ENCODE assay signal across 8 cellular contexts in the genomic region with DNA sequence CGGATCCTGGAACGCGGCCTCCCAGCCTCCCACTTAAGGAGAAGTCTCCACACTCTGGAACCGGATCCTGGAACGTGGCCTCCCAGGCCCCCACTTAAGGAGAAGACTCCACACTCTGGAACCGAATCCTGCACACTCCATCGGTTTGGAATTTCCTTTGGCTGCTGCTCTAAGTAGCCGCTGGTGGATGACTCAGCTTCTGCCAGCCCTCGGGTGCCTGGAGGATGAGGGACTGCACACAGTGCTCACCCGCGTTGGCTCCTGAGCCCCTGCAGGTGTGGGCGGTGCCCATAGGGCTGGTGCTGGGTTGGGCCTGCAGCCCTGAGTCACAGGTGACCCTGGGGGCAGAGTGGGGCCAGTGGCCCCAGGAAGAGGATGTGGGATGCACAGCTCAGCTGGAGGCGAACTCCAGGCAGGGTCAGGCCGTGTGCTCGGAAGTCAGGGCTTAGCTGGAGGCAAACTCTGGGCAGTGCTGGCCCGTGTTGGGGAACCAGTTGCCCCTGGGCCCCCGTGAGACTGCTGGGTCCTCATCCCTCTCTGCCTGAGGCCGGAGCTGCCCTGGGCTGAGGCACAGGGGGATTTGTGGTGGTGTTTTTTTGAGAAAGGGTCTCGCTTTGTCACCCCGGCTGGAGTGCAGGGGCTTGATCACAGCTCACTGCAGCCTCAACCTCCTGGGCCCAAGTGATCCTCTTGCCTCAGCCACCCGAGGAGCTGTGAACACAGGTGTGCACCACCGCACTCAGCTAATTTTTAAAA. TPM values are rescaled to one million over a fixed set of nuclear protein-coding genes. Genes with fewer than 3 reads are reported as not detected.
A peak's percentile ranks its signal among the peaks of the same experiment; 100 is the strongest.
DNase-seq lines count a peak whose midpoint lies in the region; ATAC-seq, FAIRE-seq and TF ChIP-seq lines count a peak whose summit lies in the region.

No MANE protein-coding gene starts in this region.

- H2AK5ac ChIP-seq in trophoblast cell (ENCODE audit: low read length), result peak overlapping the region; percentile 7

- peak overlapping the region; percentile 89 for H3K27ac ChIP-seq in RWPE1
- H3K27ac ChIP-seq in trophoblast cell (ENCODE audit: low read depth, low read length), result peak overlapping the region; percentile 88
- peak overlapping the region in 1 of 2 donors; percentile 84 for H3K27ac ChIP-seq in small intestine (ENCODE audit: low read depth in 1 of 2, low read length in 1 of 2)
- no peak overlapping the region for H3K27ac ChIP-seq in CD4-positive, alpha-beta T cell (ENCODE audit: low read depth, low read length)

- H3K36me3 Mint-ChIP-seq in CD4-positive, alpha-beta T cell (ENCODE audit: low read depth), result no peaks in the 10 kb centered on the region

- H2AFZ ChIP-seq in trophoblast cell (ENCODE audit: insufficient read depth, low read length, poor library complexity), result peak overlapping the region; percentile 6

- H2BK12ac ChIP-seq in trophoblast cell (ENCODE audit: low read length), result peak overlapping the region; percentile 39

- H4K8ac ChIP-seq in trophoblast cell (ENCODE audit: low read depth, low read length), result peak overlapping the region; percentile 55

- peak overlapping the region; percentile 23 for H3K4me2 ChIP-seq in trophoblast cell (ENCODE audit: low read length)

- WGBS in trophoblast cell (ENCODE audit: extremely low coverage, insufficient coverage, insufficient read length), result no CpG with 5 or more reads among the region's 22 CpGs
- WGBS in small intestine, 3 donors, result 64 to 80% (median 75%) methylated on average over 22 of the region's 22 CpGs

- H3K14ac ChIP-seq in trophoblast cell (ENCODE audit: low read length), result peak overlapping the region; percentile 48

- H3K9ac ChIP-seq in trophoblast cell (ENCODE audit: low read length), result no peak overlapping the region

- no peak overlapping the region for H4K12ac ChIP-seq in trophoblast cell (ENCODE audit: low read depth, low read length)

- peak overlapping the region; percentile 88 for H2BK5ac ChIP-seq in trophoblast cell (ENCODE audit: low read depth, low read length, poor library complexity)

- H3K27me3 Mint-ChIP-seq in CD4-positive, alpha-beta T cell, result no peaks in the 10 kb centered on the region

- H3K18ac ChIP-seq in trophoblast cell (ENCODE audit: low read length), result peak overlapping the region; percentile 11

- H3K27me3 ChIP-seq in trophoblast cell (ENCODE audit: insufficient read depth, low read length) (no peaks in the 10 kb centered on the region), small intestine (ENCODE audit: control insufficient read depth in 2 of 2, insufficient read depth in 2 of 2, low read length in 2 of 2) (no peaks in the 10 kb centered on the region)
- no peaks in the 10 kb centered on the region for H3K27me3 ChIP-seq in CD4-positive, alpha-beta T cell (ENCODE audit: control insufficient read depth, insufficient read depth, low read length)

- no peak overlapping the region for H3K4me3 ChIP-seq in trophoblast cell (ENCODE audit: low read depth, low read length)
- H3K4me3 ChIP-seq in small intestine (ENCODE audit: low read depth in 1 of 2, low read length in 2 of 2), result no peak overlapping the region

- H3K27ac Mint-ChIP-seq in CD4-positive, alpha-beta T cell, result no peak overlapping the region

- no peak for ATAC-seq in HG02870 (IDR thresholded peaks at IDR 0.05; ENCODE audit: unreplicated experiment)
- no peak for ATAC-seq in CD4-positive, alpha-beta T cell (ENCODE audit: poor library complexity)

- H3K4me3 Mint-ChIP-seq in CD4-positive, alpha-beta T cell, result no peak overlapping the region

- H4K91ac ChIP-seq in trophoblast cell (ENCODE audit: low read depth, low read length), result peak overlapping the region; percentile 85

- H3K36me3 ChIP-seq in trophoblast cell (ENCODE audit: control insufficient read depth in 1 of 2, insufficient read depth in 2 of 2, low read length in 2 of 2) (peaks cover 11 to 25% of the 10 kb centered on the region in 2 experiments), small intestine (ENCODE audit: control insufficient read depth in 2 of 2, insufficient read depth in 2 of 2, low read length in 2 of 2) (peaks cover 3 to 6% of the 10 kb centered on the region in 2 donors)

- no peak overlapping the region for H3K4ac ChIP-seq in trophoblast cell (ENCODE audit: low read depth, low read length)

- intact Hi-C loops in CD4-positive, alpha-beta T cell (cut with DNase I, micrococcal nuclease), result no loop called here

- peak overlapping the region; percentile 46 for H2BK120ac ChIP-seq in trophoblast cell (ENCODE audit: insufficient read depth, low read length, poor library complexity)

- peaks cover 6% of the 10 kb centered on the region for H3K79me2 ChIP-seq in trophoblast cell (ENCODE audit: control insufficient read depth, insufficient read depth, low read length, poor library complexity)

- POLR2A ChIA-PET in RWPE1 (lab: Yijun Ruan, JAX; ENCODE audit: low non-redundant PET), result interaction anchor here (0.7 to 1.8 kb wide), 9 partner anchors 10 to 146 kb away, joined by 3 to 8 read pairs (median 3); a partner anchor contains a TSS
- POLR2A ChIA-PET in CD4-positive, alpha-beta T cell (lab: Charles Lee), result interaction anchor here (1.4 kb wide), 1 partner anchor 24 kb away, joined by 3 read pairs; a partner anchor contains a TSS

- H3K79me1 ChIP-seq in trophoblast cell (ENCODE audit: low read length), result peaks cover 27% of the 10 kb centered on the region

- no peak overlapping the region for H3K23ac ChIP-seq in trophoblast cell (ENCODE audit: low read length)

- CTCF ChIA-PET in RWPE1 (lab: Yijun Ruan, JAX), result interaction anchor here (0.6 to 1.3 kb wide), 6 partner anchors 16 to 292 kb away, joined by 4 to 6 read pairs (median 4); a partner anchor contains a TSS
- CTCF ChIA-PET in CD4-positive, alpha-beta T cell (lab: Charles Lee), result no interaction called here

- H3K9me3 Mint-ChIP-seq in CD4-positive, alpha-beta T cell, result no peaks in the 10 kb centered on the region

- H3K4me1 ChIP-seq in trophoblast cell (ENCODE audit: control insufficient read depth in 1 of 2, insufficient read depth in 2 of 2, low read length in 2 of 2) (peaks cover 37 to 39% of the 10 kb centered on the region in 2 experiments), small intestine (ENCODE audit: control insufficient read depth in 2 of 2, insufficient read depth in 1 of 2, low read depth in 1 of 2, low read length in 1 of 2) (peaks cover 4 to 5% of the 10 kb centered on the region in 2 donors)

- FAIRE-seq in small intestine (lab: Jason Lieb, UNC), result no peak

- H3K4me1 Mint-ChIP-seq in CD4-positive, alpha-beta T cell (ENCODE audit: low read depth), result no peaks in the 10 kb centered on the region

- peak; percentile 73 for DNase-seq in DMS53 (lab: John Stamatoyannopoulos, UW)
- peak; percentile 99 for DNase-seq in RWPE1 (ENCODE audit: low spot score)
- peak; percentile 95 for DNase-seq in fibroblast of peridontal ligament (ENCODE audit: extremely low read depth)
- peak; percentile 99 to 100 for DNase-seq in trophoblast cell
- DNase-seq in small intestine, result no peak
- DNase-seq in CD4-positive, alpha-beta T cell, result no peak
- no peak for DNase-seq in AML-193 (lab: John Stamatoyannopoulos, UW)

- no peak for TF ChIP-seq CTCF in RWPE1 (conservative IDR thresholded peaks at IDR 0.05; ENCODE audit: low read depth)
- no peak for TF ChIP-seq CTCF in CD4-positive, alpha-beta T cell (IDR thresholded peaks at IDR 0.05)

- H3K9me3 ChIP-seq in trophoblast cell (ENCODE audit: insufficient read depth, low read depth, low read length) (peaks cover 6% of the 10 kb centered on the region), small intestine (ENCODE audit: control insufficient read depth, low read depth) (no peaks in the 10 kb centered on the region)
- H3K9me3 ChIP-seq in CD4-positive, alpha-beta T cell (ENCODE audit: control insufficient read depth, low read length), result no peaks in the 10 kb centered on the region

RNA-seq across cellular contexts. Expression of a gene that starts 13.9 kb away (rescaled TPM):
- 0.73 and 0.85 TPM in 2 replicates for polyA plus RNA-seq in trophoblast cell (2013)
- 10 to 100 TPM in 1 of 3 donors, 1 to 10 TPM in 2; 4.2 to 15.9 (median 7.3) TPM for polyA plus RNA-seq in small intestine
- 1 to 10 TPM; 2.5 to 2.6 TPM for total RNA-seq in CD4-positive, alpha-beta T cell

RNA-seq across cellular contexts. Expression of a gene that starts 24.4 kb away (rescaled TPM):
- 9.9 and 10.1 TPM in 2 replicates for polyA plus RNA-seq in trophoblast cell (2013)
- polyA plus RNA-seq in small intestine, result 10 to 100 TPM in 2 of 3 donors, 1 to 10 TPM in 1; 3.5 to 15.0 (median 11.2) TPM
- total RNA-seq in CD4-positive, alpha-beta T cell, result 10 to 100 TPM; 25.5 to 27.6 TPM

RNA-seq across cellular contexts. Expression of a gene that starts 25.2 kb away (rescaled TPM):
- 8.2 and 8.3 TPM in 2 replicates for polyA plus RNA-seq in trophoblast cell (2013)
- 10 to 100 TPM; 60.6 to 78.6 (median 61.0) TPM for polyA plus RNA-seq in small intestine
- total RNA-seq in CD4-positive, alpha-beta T cell, result 10 to 100 TPM; 34.5 to 35.7 TPM

RNA-seq across cellular contexts. Expression of a gene that starts 25.3 kb away (rescaled TPM):
- 13.5 and 15.2 TPM in 2 replicates for polyA plus RNA-seq in trophoblast cell (2013)
- polyA plus RNA-seq in small intestine, result 10 to 100 TPM; 26.4 to 39.8 (median 34.9) TPM
- total RNA-seq in CD4-positive, alpha-beta T cell, result 10 to 100 TPM; 28.2 to 33.4 TPM

RNA-seq across cellular contexts. Expression of a gene that starts 29.3 kb away (rescaled TPM):
- 3.6 and 3.8 TPM in 2 replicates for polyA plus RNA-seq in trophoblast cell (2013)
- 10 to 100 TPM in 1 of 3 donors, 1 to 10 TPM in 2; 1.1 to 21.4 (median 3.5) TPM for polyA plus RNA-seq in small intestine
- total RNA-seq in CD4-positive, alpha-beta T cell, result 100 to 1,000 TPM; 122 to 127 TPM

Comparison
In these comparisons a context has a peak if more than half of its experiments do, and no peak if none do; other contexts are left out.
1. DNase-seq: peak in DMS53 (single experiment), RWPE1 (single experiment), fibroblast of peridontal ligament (single experiment) and trophoblast cell (2 of 2); none in small intestine (single experiment), CD4-positive, alpha-beta T cell (0 of 10) and AML-193 (0 of 2).